ENCODE assay signal across 19 cellular contexts in genomic region chr11:73001615-73002014, GRCh38.
A peak's percentile ranks its signal among the peaks of the same experiment; 100 is the strongest.
DNase-seq lines count a peak whose midpoint lies in the region; ATAC-seq, FAIRE-seq and TF ChIP-seq lines count a peak whose summit lies in the region.
"Had no signal": no experiment of that assay in that cellular context is flagged by ENCODE, and none has a peak within 500 bp of the region (broad histone marks: within the 10 kb centered on the region; RNA-seq: fewer than 3 reads in every experiment).

No MANE protein-coding gene starts in this region.

- peaks cover 40 to 66% of the 10 kb centered on the region in 2 donors for H3K4me1 Mint-ChIP-seq in stimulated activated naive B cell treated with anti-CD40 and anti-IgM and Interleukin-4, amounts not matched to agents 10 μg/mL and 1 μg/mL and 100 μg/mL, for 72 hours

- no peak for DNase-seq in left cardiac atrium
- no peak for DNase-seq in Right ventricle myocardium inferior (ENCODE audit: missing footprints)
- DNase-seq in NCI-H748 (lab: John Stamatoyannopoulos, UW; ENCODE audit: unreplicated experiment) = peak; percentile 84
- peak; percentile 56 for DNase-seq in fibroblast of mammary gland (ENCODE audit: low read depth)
- DNase-seq in stimulated activated naive B cell treated with anti-CD40 and anti-IgM and Interleukin-4, amounts not matched to agents 10 μg/mL and 1 μg/mL and 100 μg/mL, for 72 hours = no peak
- DNase-seq in frontal cortex (ENCODE audit: low spot score in 2 of 2) = no peak
- no peak for DNase-seq in medulla oblongata (ENCODE audit: extremely low spot score)
- DNase-seq: activated CD4-positive, alpha-beta T cell treated with anti-CD3 and anti-CD28 coated beads, Interleukin-2, amount 50 U/mL, for 48 hours; AML-193; HCEC 1CT; hippocampal formation; stimulated activated CD4-positive, alpha-beta T cell treated with anti-CD3 and anti-CD28 coated beads, Interleukin-4, amount 100 ng/mL, for 4 hours; stomach had no signal

- H3K4me3 Mint-ChIP-seq in stimulated activated naive B cell treated with anti-CD40 and anti-IgM and Interleukin-4, amounts not matched to agents 10 μg/mL and 1 μg/mL and 100 μg/mL, for 72 hours = no peak overlapping the region
- H3K4me3 Mint-ChIP-seq: brain; T-helper 2 cell treated with Interferon-gamma antibody and Interleukin-4, amounts not matched to agents 5 μg/mL and 100 μg/mL, for 36 hours had no signal

- peak overlapping the region; percentile 32 for H3K27ac Mint-ChIP-seq in stimulated activated naive B cell treated with anti-CD40 and anti-IgM and Interleukin-4, amounts not matched to agents 10 μg/mL and 1 μg/mL and 100 μg/mL, for 72 hours
- H3K27ac Mint-ChIP-seq: activated T-helper 2 cell treated with anti-CD3 and anti-CD28 coated beads, Interferon-gamma antibody, Interleukin-2, Interleukin-4, amounts not matched to agents 10 μg/mL and 5 μg/mL and 100 μg/mL, durations not matched to agents 14 hours and 24 hours and 36 hours; T-helper 2 cell treated with Interferon-gamma antibody and Interleukin-4, amounts not matched to agents 5 μg/mL and 100 μg/mL, for 36 hours had no signal

- H3K36me3 Mint-ChIP-seq in stimulated activated naive B cell treated with anti-CD40 and anti-IgM and Interleukin-4, amounts not matched to agents 10 μg/mL and 1 μg/mL and 100 μg/mL, for 72 hours = peaks cover 50 to 62% of the 10 kb centered on the region in 2 donors

- no peaks in the 10 kb centered on the region for H3K27me3 Mint-ChIP-seq in stimulated activated naive B cell treated with anti-CD40 and anti-IgM and Interleukin-4, amounts not matched to agents 10 μg/mL and 1 μg/mL and 100 μg/mL, for 72 hours
- H3K27me3 Mint-ChIP-seq: brain had no signal

- peak; percentile 19 to 53 for ATAC-seq in left cardiac atrium
- no peak for ATAC-seq in Right ventricle myocardium inferior
- ATAC-seq in stimulated activated naive B cell treated with anti-CD40 and anti-IgM and Interleukin-4, amounts not matched to agents 10 μg/mL and 1 μg/mL and 100 μg/mL, for 72 hours (replicated peaks) = no peak
- ATAC-seq in HG03469 (IDR thresholded peaks at IDR 0.05; ENCODE audit: unreplicated experiment) = no peak

- no peak for FAIRE-seq in frontal cortex (lab: Jason Lieb, UNC)
- FAIRE-seq: endometrium had no signal

- no peak overlapping the region for H3K4me3 ChIP-seq in fibroblast of mammary gland (ENCODE audit: control insufficient read depth, low read depth, low read length)
- H3K4me3 ChIP-seq: lung, stomach had no signal

- intact Hi-C loops in left cardiac atrium (cut with DNase I) (no loop called here), Right ventricle myocardium inferior (cut with DNase I) (no loop called here)

- H3K9me3 Mint-ChIP-seq in stimulated activated naive B cell treated with anti-CD40 and anti-IgM and Interleukin-4, amounts not matched to agents 10 μg/mL and 1 μg/mL and 100 μg/mL, for 72 hours = peaks cover 13 to 21% of the 10 kb centered on the region in 2 donors
- H3K9me3 Mint-ChIP-seq: activated T-helper 2 cell treated with anti-CD3 and anti-CD28 coated beads, Interferon-gamma antibody, Interleukin-2, Interleukin-4, amounts not matched to agents 10 μg/mL and 5 μg/mL and 100 μg/mL, durations not matched to agents 14 hours and 24 hours and 36 hours; T-helper 2 cell treated with Interferon-gamma antibody and Interleukin-4, amounts not matched to agents 5 μg/mL and 100 μg/mL, for 36 hours had no signal

- TF ChIP-seq CTCF in fibroblast of mammary gland (conservative IDR thresholded peaks at IDR 0.05; ENCODE audit: control insufficient read depth, insufficient read depth, low read depth, low read length) = no peak

Comparison
In these comparisons a context has a peak if more than half of its experiments do, and no peak if none do; other contexts are left out.
1. ATAC-seq: peak in left cardiac atrium (2 of 2); none in Right ventricle myocardium inferior (single experiment), stimulated activated naive B cell treated with anti-CD40 and anti-IgM and Interleukin-4, amounts not matched to agents 10 μg/mL and 1 μg/mL and 100 μg/mL, for 72 hours (0 of 2) and HG03469 (single experiment).
2. DNase-seq: peak in NCI-H748 (single experiment) and fibroblast of mammary gland (single experiment); none in left cardiac atrium (single experiment), Right ventricle myocardium inferior (single experiment), stimulated activated naive B cell treated with anti-CD40 and anti-IgM and Interleukin-4, amounts not matched to agents 10 μg/mL and 1 μg/mL and 100 μg/mL, for 72 hours (single experiment), frontal cortex (0 of 2) and medulla oblongata (single experiment).